ENCODE assay signal across 8 cellular contexts in the genomic region with DNA sequence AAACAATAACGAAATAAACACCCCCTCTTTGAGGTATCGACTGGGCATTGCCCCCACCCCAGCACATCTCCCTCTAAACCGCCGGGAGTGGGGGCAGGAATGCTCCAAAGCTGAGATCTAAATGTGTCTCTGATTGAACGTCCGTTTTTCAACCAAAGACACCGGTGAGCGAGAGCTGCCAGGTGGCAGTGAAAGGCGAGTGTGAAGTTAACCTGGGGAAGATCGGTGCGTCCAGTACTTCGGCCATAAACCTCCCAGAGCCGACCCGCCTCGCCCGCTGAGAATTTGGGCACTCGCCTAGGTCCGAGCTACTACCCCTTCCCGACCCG. TPM values are rescaled to one million over a fixed set of nuclear protein-coding genes. Genes with fewer than 3 reads are reported as not detected.
DNase-seq lines count a peak whose midpoint lies in the region; ATAC-seq lines count a peak whose summit lies in the region.

No MANE protein-coding gene starts in this region.

- peaks cover 8% of the 10 kb centered on the region for H3K36me3 ChIP-seq in CD8-positive, alpha-beta memory T cell (ENCODE audit: insufficient read depth, low read length)
- H3K36me3 ChIP-seq in mesodermal cell (ENCODE audit: control insufficient read depth, insufficient read depth, low read length), result peaks cover 25% of the 10 kb centered on the region

- H3K27ac ChIP-seq in CD8-positive, alpha-beta memory T cell (ENCODE audit: low read depth, low read length), result peak overlapping the region; percentile 60
- H3K27ac ChIP-seq in cingulate gyrus (ENCODE audit: low read depth, low read length) (peak overlapping the region; percentile 74), mesodermal cell (ENCODE audit: low read depth, low read length, severe bottlenecking) (peak overlapping the region; percentile 29)

- H3K9me3 Mint-ChIP-seq in CD8-positive, alpha-beta memory T cell, result no peaks in the 10 kb centered on the region

- H3K36me3 Mint-ChIP-seq in CD8-positive, alpha-beta memory T cell, result peaks cover 0 to 33% (median 8%) of the 10 kb centered on the region in 3 donors

- H3K4me3 ChIP-seq in CD8-positive, alpha-beta memory T cell (ENCODE audit: low read length), result peak overlapping the region; percentile 70
- H3K4me3 ChIP-seq in mesodermal cell (ENCODE audit: extremely low read depth, insufficient read depth, low read length, poor library complexity, severe bottlenecking), result peak overlapping the region; percentile 82

- H3K9me3 ChIP-seq in CD8-positive, alpha-beta memory T cell (ENCODE audit: low read length), result no peaks in the 10 kb centered on the region
- no peaks in the 10 kb centered on the region for H3K9me3 ChIP-seq in mesodermal cell (ENCODE audit: control insufficient read depth, low read length)

- no peak for DNase-seq in CD8-positive, alpha-beta memory T cell
- DNase-seq in NCI-H526 treated with DMSO at 0.1 percent for 48 hours (lab: John Stamatoyannopoulos, UW) (peak; percentile 18), SKM-1 (lab: John Stamatoyannopoulos, UW; ENCODE audit: unreplicated experiment) (no peak), hepatic stellate cell (ENCODE audit: low spot score) (no peak), middle frontal gyrus (ENCODE audit: extremely low spot score, low spot score) (no peak)

- peak overlapping the region; percentile 57 to 98 (median 92) for H3K27ac Mint-ChIP-seq in CD8-positive, alpha-beta memory T cell

- CTCF ChIA-PET in CD8-positive, alpha-beta memory T cell (lab: Charles Lee), result interaction anchor here (1.0 to 2.1 kb wide), 4 partner anchors 10 to 102 kb away, joined by 4 to 11 read pairs (median 4); no protein-coding TSS in a partner anchor

- 1% methylated on average over 16 of the region's 20 CpGs for WGBS in mesodermal cell (ENCODE audit: insufficient coverage in 2 of 2), 2 experiments

- H3K4me3 Mint-ChIP-seq in CD8-positive, alpha-beta memory T cell, result peak overlapping the region; percentile 83 to 97 (median 95)

- peak; percentile 26 for ATAC-seq in GM21529 (IDR thresholded peaks at IDR 0.05; ENCODE audit: unreplicated experiment)

- H3K4me1 Mint-ChIP-seq in CD8-positive, alpha-beta memory T cell, result peaks cover 26 to 37% (median 37%) of the 10 kb centered on the region in 3 donors

- peaks cover 0 to 4% of the 10 kb centered on the region in 2 donors for H3K27me3 Mint-ChIP-seq in CD8-positive, alpha-beta memory T cell

- POLR2A ChIA-PET in CD8-positive, alpha-beta memory T cell (lab: Charles Lee), result no interaction called here

- H3K4me1 ChIP-seq in CD8-positive, alpha-beta memory T cell (ENCODE audit: insufficient read depth, low read length), result peaks cover 23% of the 10 kb centered on the region
- H3K4me1 ChIP-seq in mesodermal cell (ENCODE audit: control insufficient read depth, insufficient read depth, low read length, poor library complexity, severe bottlenecking), result peaks cover 2% of the 10 kb centered on the region

- no peaks in the 10 kb centered on the region for H3K27me3 ChIP-seq in CD8-positive, alpha-beta memory T cell (ENCODE audit: insufficient read depth, low read length, poor library complexity, severe bottlenecking)

RNA-seq across cellular contexts. Expression of a gene that starts 0.6 kb away (rescaled TPM):
- 10 to 100 TPM; 16.0 to 17.1 TPM for total RNA-seq in CD8-positive, alpha-beta memory T cell
- 19.7 TPM for polyA plus RNA-seq in CD8-positive, alpha-beta memory T cell
- 20.1 TPM for polyA plus RNA-seq in mesodermal cell (2013, experiment 1 of 2)
- 15.6 TPM for polyA plus RNA-seq in mesodermal cell (2013, experiment 2 of 2)

RNA-seq across cellular contexts. Expression of a gene that starts 14.2 kb away (rescaled TPM):
- total RNA-seq in CD8-positive, alpha-beta memory T cell, result not detected
- polyA plus RNA-seq in CD8-positive, alpha-beta memory T cell, result not detected
- polyA plus RNA-seq in mesodermal cell (2013, experiment 1 of 2), result not detected
- polyA plus RNA-seq in mesodermal cell (2013, experiment 2 of 2), result not detected

RNA-seq across cellular contexts. Expression of a gene that starts 50.8 kb away (rescaled TPM):
- 1 to 10 TPM; 5.7 to 6.3 TPM for total RNA-seq in CD8-positive, alpha-beta memory T cell
- polyA plus RNA-seq in CD8-positive, alpha-beta memory T cell, result 1.4 TPM
- 78.6 TPM for polyA plus RNA-seq in mesodermal cell (2013, experiment 1 of 2)
- 59.3 TPM for polyA plus RNA-seq in mesodermal cell (2013, experiment 2 of 2)
